1 cellular context compared by ENCODE assay signal in the genomic region with DNA sequence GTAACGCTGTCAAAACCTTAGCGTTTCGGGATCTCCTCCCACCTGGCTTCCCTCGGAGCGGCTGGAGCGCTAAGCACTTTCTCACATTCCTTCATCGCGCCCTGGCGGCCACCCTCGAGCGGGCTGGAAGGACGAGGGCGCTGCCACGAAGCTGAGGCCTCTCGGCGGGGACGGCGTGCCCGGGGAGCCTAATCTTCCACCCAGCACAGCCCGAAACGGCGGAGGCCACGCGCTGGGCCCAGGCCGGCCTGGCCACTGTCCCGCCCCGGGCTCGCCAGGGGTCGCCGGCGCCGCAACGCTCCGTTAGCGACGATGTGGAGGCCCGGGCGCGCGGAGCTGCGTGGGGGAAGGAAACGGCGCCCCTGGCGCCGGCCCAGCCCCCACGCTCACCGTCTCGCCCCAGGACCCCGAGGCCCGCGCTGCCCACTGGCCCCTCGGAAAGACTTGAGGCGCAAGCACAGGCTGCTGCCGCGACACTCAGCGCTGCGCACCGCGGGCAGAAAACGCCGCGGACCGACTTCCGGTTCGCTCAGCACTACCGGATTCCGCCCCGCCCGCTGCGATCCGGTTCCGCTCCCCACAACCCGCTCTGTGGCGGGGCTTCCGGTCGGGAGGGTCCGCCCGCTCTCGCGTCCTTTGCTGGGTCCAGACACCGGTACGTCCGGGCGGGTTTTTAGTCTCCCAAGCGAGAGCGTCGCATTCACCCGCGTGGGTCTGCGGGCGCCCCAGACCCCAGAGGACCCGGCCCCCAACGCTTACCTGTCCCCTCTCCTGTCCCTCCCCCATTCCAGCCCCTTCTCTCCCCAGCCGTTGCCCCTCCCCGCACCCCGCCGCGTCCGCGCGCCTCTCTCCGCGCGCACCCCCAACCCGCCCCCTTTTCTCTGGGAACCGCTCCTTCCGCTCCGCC.
A peak's percentile ranks its signal among the peaks of the same experiment; 100 is the strongest.
TF ChIP-seq lines count a peak whose summit lies in the region.

A gene with protein sequence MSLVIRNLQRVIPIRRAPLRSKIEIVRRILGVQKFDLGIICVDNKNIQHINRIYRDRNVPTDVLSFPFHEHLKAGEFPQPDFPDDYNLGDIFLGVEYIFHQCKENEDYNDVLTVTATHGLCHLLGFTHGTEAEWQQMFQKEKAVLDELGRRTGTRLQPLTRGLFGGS (plus strand): TSS at position 582 of the 907 bp plus-strand sequence. CDS start 572 bp downstream, outside the sequence.

TF ChIP-seq in HepG2, 621 proteins besides CTCF, POLR2A, EP300 and RAD21 (continued from another document and continues in another):
- TF ChIP-seq, protein P1, sequence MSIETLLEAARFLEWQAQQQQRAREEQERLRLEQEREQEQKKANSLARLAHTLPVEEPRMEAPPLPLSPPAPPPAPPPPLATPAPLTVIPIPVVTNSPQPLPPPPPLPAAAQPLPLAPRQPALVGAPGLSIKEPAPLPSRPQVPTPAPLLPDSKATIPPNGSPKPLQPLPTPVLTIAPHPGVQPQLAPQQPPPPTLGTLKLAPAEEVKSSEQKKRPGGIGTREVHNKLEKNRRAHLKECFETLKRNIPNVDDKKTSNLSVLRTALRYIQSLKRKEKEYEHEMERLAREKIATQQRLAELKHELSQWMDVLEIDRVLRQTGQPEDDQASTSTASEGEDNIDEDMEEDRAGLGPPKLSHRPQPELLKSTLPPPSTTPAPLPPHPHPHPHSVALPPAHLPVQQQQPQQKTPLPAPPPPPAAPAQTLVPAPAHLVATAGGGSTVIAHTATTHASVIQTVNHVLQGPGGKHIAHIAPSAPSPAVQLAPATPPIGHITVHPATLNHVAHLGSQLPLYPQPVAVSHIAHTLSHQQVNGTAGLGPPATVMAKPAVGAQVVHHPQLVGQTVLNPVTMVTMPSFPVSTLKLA (IDR thresholded peaks at IDR 0.05) = no peak
- TF ChIP-seq ZNF101 (CRISPR knock-in tag; IDR thresholded peaks at IDR 0.05; ENCODE audit: borderline replicate concordance, low read depth) (no peak), SUZ12 (IDR thresholded peaks at IDR 0.05; ENCODE audit: low read depth, low read length) (no peak), ZNF562 (CRISPR knock-in tag; IDR thresholded peaks at IDR 0.05; ENCODE audit: borderline replicate concordance) (no peak), RARG (CRISPR knock-in tag; IDR thresholded peaks at IDR 0.05; ENCODE audit: low read depth) (no peak), SALL2 (CRISPR knock-in tag; IDR thresholded peaks at IDR 0.05) (peak; percentile 91), TCF7L2 (IDR thresholded peaks at IDR 0.05; ENCODE audit: low read depth, low read length) (no peak), ZNF720 (CRISPR knock-in tag; IDR thresholded peaks at IDR 0.05) (no peak), SAP130 (CRISPR knock-in tag; IDR thresholded peaks at IDR 0.05; ENCODE audit: low read depth) (peak; percentile 97), POLR2AphosphoS5 (IDR thresholded peaks at IDR 0.05; ENCODE audit: low read depth, low read length) (peak; percentile 82), ZNF296 (CRISPR knock-in tag; conservative IDR thresholded peaks at IDR 0.05) (no peak), ZNF260 (CRISPR knock-in tag; IDR thresholded peaks at IDR 0.05; ENCODE audit: borderline replicate concordance, low read depth) (no peak), MEF2D (CRISPR knock-in tag; IDR thresholded peaks at IDR 0.05) (peak; percentile 77; the same call in 1 of the 2 replicates), ZNF556 (CRISPR knock-in tag; IDR thresholded peaks at IDR 0.05; ENCODE audit: borderline replicate concordance) (peak; percentile 87), GABPB1 (CRISPR knock-in tag; IDR thresholded peaks at IDR 0.05) (peak; percentile 100), MBNL3 (CRISPR knock-in tag; conservative IDR thresholded peaks at IDR 0.05) (no peak), ZFX (CRISPR knock-in tag; IDR thresholded peaks at IDR 0.05; ENCODE audit: low read depth) (peak; percentile 97), ZNF605 (CRISPR knock-in tag; IDR thresholded peaks at IDR 0.05) (0 out of 2 replicates have a peak, but pooled peaks have one; percentile 68), ZNF326 (CRISPR knock-in tag; IDR thresholded peaks at IDR 0.05; ENCODE audit: borderline replicate concordance) (no peak), ZBTB3 (CRISPR knock-in tag; IDR thresholded peaks at IDR 0.05; ENCODE audit: borderline replicate concordance, low read depth) (0 out of 2 replicates have a peak, but pooled peaks have one; percentile 50), FLYWCH1 (CRISPR knock-in tag; IDR thresholded peaks at IDR 0.05) (no peak), PHF8 (CRISPR knock-in tag; IDR thresholded peaks at IDR 0.05) (peak; percentile 97), NKX3-1 (CRISPR knock-in tag; IDR thresholded peaks at IDR 0.05) (no peak; the same call in 1 of the 2 replicates), ZNF768 (CRISPR knock-in tag; IDR thresholded peaks at IDR 0.05) (peak; percentile 87), SIX4 (CRISPR knock-in tag; IDR thresholded peaks at IDR 0.05) (no peak), ARHGAP35 (CRISPR knock-in tag; IDR thresholded peaks at IDR 0.05; ENCODE audit: borderline replicate concordance) (peak; percentile 41; the same call in 1 of the 2 replicates)
- TF ChIP-seq, protein P2, sequence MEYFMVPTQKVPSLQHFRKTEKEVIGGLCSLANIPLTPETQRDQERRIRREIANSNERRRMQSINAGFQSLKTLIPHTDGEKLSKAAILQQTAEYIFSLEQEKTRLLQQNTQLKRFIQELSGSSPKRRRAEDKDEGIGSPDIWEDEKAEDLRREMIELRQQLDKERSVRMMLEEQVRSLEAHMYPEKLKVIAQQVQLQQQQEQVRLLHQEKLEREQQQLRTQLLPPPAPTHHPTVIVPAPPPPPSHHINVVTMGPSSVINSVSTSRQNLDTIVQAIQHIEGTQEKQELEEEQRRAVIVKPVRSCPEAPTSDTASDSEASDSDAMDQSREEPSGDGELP (IDR thresholded peaks at IDR 0.05; ENCODE audit: borderline replicate concordance, low read depth) = peak; percentile 8; the same call in 1 of the 2 replicates
- TF ChIP-seq, protein P3, sequence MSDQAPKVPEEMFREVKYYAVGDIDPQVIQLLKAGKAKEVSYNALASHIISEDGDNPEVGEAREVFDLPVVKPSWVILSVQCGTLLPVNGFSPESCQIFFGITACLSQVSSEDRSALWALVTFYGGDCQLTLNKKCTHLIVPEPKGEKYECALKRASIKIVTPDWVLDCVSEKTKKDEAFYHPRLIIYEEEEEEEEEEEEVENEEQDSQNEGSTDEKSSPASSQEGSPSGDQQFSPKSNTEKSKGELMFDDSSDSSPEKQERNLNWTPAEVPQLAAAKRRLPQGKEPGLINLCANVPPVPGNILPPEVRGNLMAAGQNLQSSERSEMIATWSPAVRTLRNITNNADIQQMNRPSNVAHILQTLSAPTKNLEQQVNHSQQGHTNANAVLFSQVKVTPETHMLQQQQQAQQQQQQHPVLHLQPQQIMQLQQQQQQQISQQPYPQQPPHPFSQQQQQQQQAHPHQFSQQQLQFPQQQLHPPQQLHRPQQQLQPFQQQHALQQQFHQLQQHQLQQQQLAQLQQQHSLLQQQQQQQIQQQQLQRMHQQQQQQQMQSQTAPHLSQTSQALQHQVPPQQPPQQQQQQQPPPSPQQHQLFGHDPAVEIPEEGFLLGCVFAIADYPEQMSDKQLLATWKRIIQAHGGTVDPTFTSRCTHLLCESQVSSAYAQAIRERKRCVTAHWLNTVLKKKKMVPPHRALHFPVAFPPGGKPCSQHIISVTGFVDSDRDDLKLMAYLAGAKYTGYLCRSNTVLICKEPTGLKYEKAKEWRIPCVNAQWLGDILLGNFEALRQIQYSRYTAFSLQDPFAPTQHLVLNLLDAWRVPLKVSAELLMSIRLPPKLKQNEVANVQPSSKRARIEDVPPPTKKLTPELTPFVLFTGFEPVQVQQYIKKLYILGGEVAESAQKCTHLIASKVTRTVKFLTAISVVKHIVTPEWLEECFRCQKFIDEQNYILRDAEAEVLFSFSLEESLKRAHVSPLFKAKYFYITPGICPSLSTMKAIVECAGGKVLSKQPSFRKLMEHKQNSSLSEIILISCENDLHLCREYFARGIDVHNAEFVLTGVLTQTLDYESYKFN (CRISPR knock-in tag; conservative IDR thresholded peaks at IDR 0.05) = no peak
- TF ChIP-seq, protein P4, sequence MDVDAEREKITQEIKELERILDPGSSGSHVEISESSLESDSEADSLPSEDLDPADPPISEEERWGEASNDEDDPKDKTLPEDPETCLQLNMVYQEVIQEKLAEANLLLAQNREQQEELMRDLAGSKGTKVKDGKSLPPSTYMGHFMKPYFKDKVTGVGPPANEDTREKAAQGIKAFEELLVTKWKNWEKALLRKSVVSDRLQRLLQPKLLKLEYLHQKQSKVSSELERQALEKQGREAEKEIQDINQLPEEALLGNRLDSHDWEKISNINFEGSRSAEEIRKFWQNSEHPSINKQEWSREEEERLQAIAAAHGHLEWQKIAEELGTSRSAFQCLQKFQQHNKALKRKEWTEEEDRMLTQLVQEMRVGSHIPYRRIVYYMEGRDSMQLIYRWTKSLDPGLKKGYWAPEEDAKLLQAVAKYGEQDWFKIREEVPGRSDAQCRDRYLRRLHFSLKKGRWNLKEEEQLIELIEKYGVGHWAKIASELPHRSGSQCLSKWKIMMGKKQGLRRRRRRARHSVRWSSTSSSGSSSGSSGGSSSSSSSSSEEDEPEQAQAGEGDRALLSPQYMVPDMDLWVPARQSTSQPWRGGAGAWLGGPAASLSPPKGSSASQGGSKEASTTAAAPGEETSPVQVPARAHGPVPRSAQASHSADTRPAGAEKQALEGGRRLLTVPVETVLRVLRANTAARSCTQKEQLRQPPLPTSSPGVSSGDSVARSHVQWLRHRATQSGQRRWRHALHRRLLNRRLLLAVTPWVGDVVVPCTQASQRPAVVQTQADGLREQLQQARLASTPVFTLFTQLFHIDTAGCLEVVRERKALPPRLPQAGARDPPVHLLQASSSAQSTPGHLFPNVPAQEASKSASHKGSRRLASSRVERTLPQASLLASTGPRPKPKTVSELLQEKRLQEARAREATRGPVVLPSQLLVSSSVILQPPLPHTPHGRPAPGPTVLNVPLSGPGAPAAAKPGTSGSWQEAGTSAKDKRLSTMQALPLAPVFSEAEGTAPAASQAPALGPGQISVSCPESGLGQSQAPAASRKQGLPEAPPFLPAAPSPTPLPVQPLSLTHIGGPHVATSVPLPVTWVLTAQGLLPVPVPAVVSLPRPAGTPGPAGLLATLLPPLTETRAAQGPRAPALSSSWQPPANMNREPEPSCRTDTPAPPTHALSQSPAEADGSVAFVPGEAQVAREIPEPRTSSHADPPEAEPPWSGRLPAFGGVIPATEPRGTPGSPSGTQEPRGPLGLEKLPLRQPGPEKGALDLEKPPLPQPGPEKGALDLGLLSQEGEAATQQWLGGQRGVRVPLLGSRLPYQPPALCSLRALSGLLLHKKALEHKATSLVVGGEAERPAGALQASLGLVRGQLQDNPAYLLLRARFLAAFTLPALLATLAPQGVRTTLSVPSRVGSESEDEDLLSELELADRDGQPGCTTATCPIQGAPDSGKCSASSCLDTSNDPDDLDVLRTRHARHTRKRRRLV (CRISPR knock-in tag; IDR thresholded peaks at IDR 0.05) = peak; percentile 73; the same call in 1 of the 2 replicates
- TF ChIP-seq, protein P5, sequence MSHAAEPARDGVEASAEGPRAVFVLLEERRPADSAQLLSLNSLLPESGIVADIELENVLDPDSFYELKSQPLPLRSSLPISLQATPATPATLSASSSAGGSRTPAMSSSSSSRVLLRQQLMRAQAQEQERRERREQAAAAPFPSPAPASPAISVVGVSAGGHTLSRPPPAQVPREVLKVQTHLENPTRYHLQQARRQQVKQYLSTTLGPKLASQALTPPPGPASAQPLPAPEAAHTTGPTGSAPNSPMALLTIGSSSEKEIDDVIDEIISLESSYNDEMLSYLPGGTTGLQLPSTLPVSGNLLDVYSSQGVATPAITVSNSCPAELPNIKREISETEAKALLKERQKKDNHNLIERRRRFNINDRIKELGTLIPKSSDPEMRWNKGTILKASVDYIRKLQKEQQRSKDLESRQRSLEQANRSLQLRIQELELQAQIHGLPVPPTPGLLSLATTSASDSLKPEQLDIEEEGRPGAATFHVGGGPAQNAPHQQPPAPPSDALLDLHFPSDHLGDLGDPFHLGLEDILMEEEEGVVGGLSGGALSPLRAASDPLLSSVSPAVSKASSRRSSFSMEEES (CRISPR knock-in tag; IDR thresholded peaks at IDR 0.05) = peak; percentile 34; the same call in 1 of the 2 replicates
- TF ChIP-seq, protein P6, sequence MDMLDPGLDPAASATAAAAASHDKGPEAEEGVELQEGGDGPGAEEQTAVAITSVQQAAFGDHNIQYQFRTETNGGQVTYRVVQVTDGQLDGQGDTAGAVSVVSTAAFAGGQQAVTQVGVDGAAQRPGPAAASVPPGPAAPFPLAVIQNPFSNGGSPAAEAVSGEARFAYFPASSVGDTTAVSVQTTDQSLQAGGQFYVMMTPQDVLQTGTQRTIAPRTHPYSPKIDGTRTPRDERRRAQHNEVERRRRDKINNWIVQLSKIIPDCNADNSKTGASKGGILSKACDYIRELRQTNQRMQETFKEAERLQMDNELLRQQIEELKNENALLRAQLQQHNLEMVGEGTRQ (IDR thresholded peaks at IDR 0.05; ENCODE audit: low read depth, low read length) = no peak
- TF ChIP-seq, protein P6 (CRISPR knock-in tag; IDR thresholded peaks at IDR 0.05; ENCODE audit: borderline replicate concordance) = 0 out of 2 replicates have a peak, but pooled peaks have one; percentile 41
- TF ChIP-seq, protein P7, sequence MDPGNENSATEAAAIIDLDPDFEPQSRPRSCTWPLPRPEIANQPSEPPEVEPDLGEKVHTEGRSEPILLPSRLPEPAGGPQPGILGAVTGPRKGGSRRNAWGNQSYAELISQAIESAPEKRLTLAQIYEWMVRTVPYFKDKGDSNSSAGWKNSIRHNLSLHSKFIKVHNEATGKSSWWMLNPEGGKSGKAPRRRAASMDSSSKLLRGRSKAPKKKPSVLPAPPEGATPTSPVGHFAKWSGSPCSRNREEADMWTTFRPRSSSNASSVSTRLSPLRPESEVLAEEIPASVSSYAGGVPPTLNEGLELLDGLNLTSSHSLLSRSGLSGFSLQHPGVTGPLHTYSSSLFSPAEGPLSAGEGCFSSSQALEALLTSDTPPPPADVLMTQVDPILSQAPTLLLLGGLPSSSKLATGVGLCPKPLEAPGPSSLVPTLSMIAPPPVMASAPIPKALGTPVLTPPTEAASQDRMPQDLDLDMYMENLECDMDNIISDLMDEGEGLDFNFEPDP (CRISPR knock-in tag; conservative IDR thresholded peaks at IDR 0.05) = no peak
- TF ChIP-seq, protein P8, sequence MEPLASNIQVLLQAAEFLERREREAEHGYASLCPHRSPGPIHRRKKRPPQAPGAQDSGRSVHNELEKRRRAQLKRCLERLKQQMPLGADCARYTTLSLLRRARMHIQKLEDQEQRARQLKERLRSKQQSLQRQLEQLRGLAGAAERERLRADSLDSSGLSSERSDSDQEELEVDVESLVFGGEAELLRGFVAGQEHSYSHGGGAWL (CRISPR knock-in tag; IDR thresholded peaks at IDR 0.05) = peak; percentile 36
- TF ChIP-seq, protein P9, sequence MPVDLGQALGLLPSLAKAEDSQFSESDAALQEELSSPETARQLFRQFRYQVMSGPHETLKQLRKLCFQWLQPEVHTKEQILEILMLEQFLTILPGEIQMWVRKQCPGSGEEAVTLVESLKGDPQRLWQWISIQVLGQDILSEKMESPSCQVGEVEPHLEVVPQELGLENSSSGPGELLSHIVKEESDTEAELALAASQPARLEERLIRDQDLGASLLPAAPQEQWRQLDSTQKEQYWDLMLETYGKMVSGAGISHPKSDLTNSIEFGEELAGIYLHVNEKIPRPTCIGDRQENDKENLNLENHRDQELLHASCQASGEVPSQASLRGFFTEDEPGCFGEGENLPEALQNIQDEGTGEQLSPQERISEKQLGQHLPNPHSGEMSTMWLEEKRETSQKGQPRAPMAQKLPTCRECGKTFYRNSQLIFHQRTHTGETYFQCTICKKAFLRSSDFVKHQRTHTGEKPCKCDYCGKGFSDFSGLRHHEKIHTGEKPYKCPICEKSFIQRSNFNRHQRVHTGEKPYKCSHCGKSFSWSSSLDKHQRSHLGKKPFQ (CRISPR knock-in tag; IDR thresholded peaks at IDR 0.05; ENCODE audit: insufficient replicate concordance) = peak; percentile 54
